22 cellular contexts compared by ENCODE assay signal in genomic region chr7:620885-621284, GRCh38.
DNase-seq lines count a peak whose midpoint lies in the region; ATAC-seq and TF ChIP-seq lines count a peak whose summit lies in the region.
"Had no signal": no experiment of that assay in that cellular context is flagged by ENCODE, and none has a peak within 500 bp of the region (broad histone marks: within the 10 kb centered on the region; RNA-seq: fewer than 3 reads in every experiment).

No MANE protein-coding gene starts in this region.

- intact Hi-C loops in natural killer cell (cut with micrococcal nuclease) (no loop called here), transverse colon (cut with DNase I; ENCODE audit: low total_unique reads) (no loop called here), left ventricle myocardium inferior (cut with micrococcal nuclease) (no loop called here)

- TF ChIP-seq CTCF in natural killer cell (IDR thresholded peaks at IDR 0.05) (no peak), astrocyte of the spinal cord (IDR thresholded peaks at IDR 0.05; ENCODE audit: low read depth, low read length) (no peak), transverse colon (IDR thresholded peaks at IDR 0.05) (no peak), right atrium auricular region (IDR thresholded peaks at IDR 0.05) (no peak), left ventricle myocardium inferior (IDR thresholded peaks at IDR 0.05; ENCODE audit: borderline replicate concordance) (no peak)

- no peak for ATAC-seq in natural killer cell treated with Interleukin-12 subunit alpha and Interleukin-12 subunit beta and Interleukin-15 and Interleukin-18, amount 100 ng/mL, for 72 hours
- no peak for ATAC-seq in natural killer cell
- ATAC-seq: HepG2 had no signal

- DNase-seq in natural killer cell treated with Interleukin-12 subunit alpha and Interleukin-12 subunit beta and Interleukin-15 and Interleukin-18, amount 100 ng/mL, for 72 hours (ENCODE audit: low spot score), result no peak
- DNase-seq in natural killer cell (no peak), OCI-M1 (lab: John Stamatoyannopoulos, UW) (peak; percentile 3), astrocyte of the spinal cord (ENCODE audit: low read depth, low spot score) (peak; percentile 12), transverse colon (no peak), right atrium auricular region (ENCODE audit: low spot score) (no peak), NCI-H1092 (lab: John Stamatoyannopoulos, UW) (no peak), left ventricle myocardium inferior (no peak)
- DNase-seq: activated CD4-positive, alpha-beta T cell treated with anti-CD3 and anti-CD28 coated beads, Interleukin-2, amount 50 U/mL, for 1 hour; activated T-cell treated with anti-CD3 and anti-CD28 coated beads, Interleukin-2, amount 50 U/mL, for 48 hours; Caco-2; EL; foreskin fibroblast; NCI-H1417 treated with DMSO at 0.1 percent for 48 hours; NCI-H526; nucleus accumbens; spleen; stimulated activated CD4-positive, alpha-beta T cell treated with anti-CD3 and anti-CD28 coated beads, Interleukin-4, amount 100 ng/mL, for 24 hours; upper lobe of left lung had no signal

- peak overlapping the region in 3 of 4 donors; percentile 73 to 82 (median 79) for H3K27ac ChIP-seq in transverse colon
- H3K27ac ChIP-seq in right atrium auricular region, result no peak overlapping the region
- H3K27ac ChIP-seq in left ventricle myocardium inferior (replicated peaks), result no peak overlapping the region
- H3K27ac ChIP-seq: cardiac muscle cell had no signal

- H3K4me3 Mint-ChIP-seq in natural killer cell treated with Interleukin-12 subunit alpha and Interleukin-12 subunit beta and Interleukin-15 and Interleukin-18, amount 100 ng/mL, for 72 hours, result peak overlapping the region; percentile 37
- H3K4me3 Mint-ChIP-seq in natural killer cell, result no peak overlapping the region

- no peak for TF ChIP-seq EP300 in transverse colon (IDR thresholded peaks at IDR 0.05; ENCODE audit: low read depth)

- TF ChIP-seq POLR2A in transverse colon (IDR thresholded peaks at IDR 0.05), result no peak

- H3K36me3 Mint-ChIP-seq in natural killer cell treated with Interleukin-12 subunit alpha and Interleukin-12 subunit beta and Interleukin-15 and Interleukin-18, amount 100 ng/mL, for 72 hours, result peaks cover 33% of the 10 kb centered on the region
- peaks cover 23% of the 10 kb centered on the region for H3K36me3 Mint-ChIP-seq in natural killer cell

- in situ Hi-C loops in astrocyte of the spinal cord (cut with HindIII; ENCODE audit: low sequenced_read_pairs) (no loop called here), transverse colon (cut with MboI; ENCODE audit: low pct_ligation_motif_present in 1 of 4, low pct_unique_long_range_greater_than_20kb in 1 of 4, low sequenced_read_pairs in 3 of 4) (no loop called here)

- peak overlapping the region; percentile 72 to 83 for H3K27ac Mint-ChIP-seq in natural killer cell treated with Interleukin-12 subunit alpha and Interleukin-12 subunit beta and Interleukin-15 and Interleukin-18, amount 100 ng/mL, for 72 hours
- peak overlapping the region in 1 of 2 donors; percentile 87 for H3K27ac Mint-ChIP-seq in natural killer cell

- peaks cover 3 to 52% (median 37%) of the 10 kb centered on the region in 4 donors for H3K4me1 ChIP-seq in transverse colon
- no peaks in the 10 kb centered on the region for H3K4me1 ChIP-seq in right atrium auricular region
- H3K4me1 ChIP-seq in left ventricle myocardium inferior, result no peaks in the 10 kb centered on the region

- peaks cover 29 to 34% of the 10 kb centered on the region in 2 donors for H3K4me1 Mint-ChIP-seq in natural killer cell treated with Interleukin-12 subunit alpha and Interleukin-12 subunit beta and Interleukin-15 and Interleukin-18, amount 100 ng/mL, for 72 hours (ENCODE audit: low read depth in 2 of 2)
- H3K4me1 Mint-ChIP-seq in natural killer cell, result peaks cover 21 to 34% of the 10 kb centered on the region in 2 donors

- H3K9me3 ChIP-seq in transverse colon (peaks cover 3 to 5% of the 10 kb centered on the region in 2 donors), right atrium auricular region (peaks cover 6 to 30% of the 10 kb centered on the region in 2 donors), left ventricle myocardium inferior (replicated peaks) (peaks cover 38% of the 10 kb centered on the region)

- no peak overlapping the region for H3K4me3 ChIP-seq in astrocyte of the spinal cord (ENCODE audit: low read depth, low read length)
- H3K4me3 ChIP-seq in transverse colon, result no peak overlapping the region
- H3K4me3 ChIP-seq in right atrium auricular region, result no peak overlapping the region
- H3K4me3 ChIP-seq in left ventricle myocardium inferior, result no peak overlapping the region
- H3K4me3 ChIP-seq: cardiac muscle cell, mucosa of descending colon, spleen, upper lobe of left lung had no signal

- H3K27me3 ChIP-seq in transverse colon (no peaks in the 10 kb centered on the region), right atrium auricular region (no peaks in the 10 kb centered on the region), left ventricle myocardium inferior (ENCODE audit: low read depth) (no peaks in the 10 kb centered on the region)
- H3K27me3 ChIP-seq: cardiac muscle cell, spleen, upper lobe of left lung had no signal

- H3K36me3 ChIP-seq in transverse colon, result no peaks in the 10 kb centered on the region
- H3K36me3 ChIP-seq in right atrium auricular region, result no peaks in the 10 kb centered on the region
- H3K36me3 ChIP-seq in left ventricle myocardium inferior, result peaks cover 10% of the 10 kb centered on the region
- H3K36me3 ChIP-seq: cardiac muscle cell, upper lobe of left lung had no signal

- peaks cover 21% of the 10 kb centered on the region for H3K9me3 Mint-ChIP-seq in natural killer cell treated with Interleukin-12 subunit alpha and Interleukin-12 subunit beta and Interleukin-15 and Interleukin-18, amount 100 ng/mL, for 72 hours
- H3K9me3 Mint-ChIP-seq in natural killer cell, result peaks cover 4 to 16% of the 10 kb centered on the region in 2 donors

- no peaks in the 10 kb centered on the region for H3K27me3 Mint-ChIP-seq in natural killer cell treated with Interleukin-12 subunit alpha and Interleukin-12 subunit beta and Interleukin-15 and Interleukin-18, amount 100 ng/mL, for 72 hours
- no peaks in the 10 kb centered on the region for H3K27me3 Mint-ChIP-seq in natural killer cell (ENCODE audit: low read depth in 2 of 2)

Comparison
In these comparisons a context has a peak if more than half of its experiments do, and no peak if none do; other contexts are left out.
1. DNase-seq: peak in OCI-M1 (single experiment) and astrocyte of the spinal cord (single experiment); none in natural killer cell treated with Interleukin-12 subunit alpha and Interleukin-12 subunit beta and Interleukin-15 and Interleukin-18, amount 100 ng/mL, for 72 hours (single experiment), natural killer cell (single experiment), transverse colon (single experiment), right atrium auricular region (single experiment), NCI-H1092 (single experiment) and left ventricle myocardium inferior (single experiment).
2. H3K27ac ChIP-seq: peak in transverse colon (3 of 4); none in right atrium auricular region (0 of 2) and left ventricle myocardium inferior (single experiment).